In the genomic region with DNA sequence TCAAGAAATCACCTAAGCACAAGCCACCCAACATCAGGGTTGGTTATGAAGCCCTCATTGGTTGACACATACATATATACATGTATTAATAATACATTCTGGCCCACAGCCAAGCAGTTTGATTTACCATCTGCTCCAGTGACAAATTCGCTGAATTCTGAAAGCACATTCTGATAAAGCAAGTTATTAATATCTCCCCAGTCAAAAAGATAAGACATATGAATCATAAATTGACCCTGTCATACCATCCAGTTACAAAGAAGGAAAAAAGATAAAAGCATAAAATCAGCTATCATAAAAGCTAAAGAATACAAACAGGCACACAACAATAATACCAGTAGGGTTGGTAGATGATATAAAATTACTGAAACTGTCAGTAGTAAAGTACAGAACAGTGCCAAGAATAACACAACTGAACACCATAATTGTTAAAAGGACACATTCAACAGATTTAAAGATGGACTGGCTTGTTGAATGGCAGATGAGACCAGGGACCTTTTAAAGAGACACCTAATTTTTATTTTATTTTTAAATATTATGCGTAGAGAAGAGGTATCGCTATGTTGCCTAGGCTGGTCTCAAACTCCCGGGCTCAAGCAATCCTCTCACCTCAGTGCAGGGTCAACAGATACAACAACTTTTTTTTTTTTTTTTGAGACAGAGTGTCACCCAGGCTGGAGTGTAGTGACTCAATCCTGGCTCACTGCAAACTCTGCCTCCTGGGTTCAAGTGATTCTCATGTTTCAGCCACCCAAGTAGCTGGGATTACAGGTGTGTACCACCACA, we compare ENCODE assay signal across 8 cellular contexts. TPM values are rescaled to one million over a fixed set of nuclear protein-coding genes. Genes with fewer than 3 reads are reported as not detected.
DNase-seq lines count a peak whose midpoint lies in the region; ATAC-seq and TF ChIP-seq lines count a peak whose summit lies in the region.

No MANE protein-coding gene starts in this region.

- peak; percentile 78 for DNase-seq in BE2C
- peak; percentile 3 for DNase-seq in HCT116 (ENCODE audit: low read depth, low spot score)
- peak; percentile 40 for DNase-seq in SK-N-SH
- DNase-seq in fibroblast of the conjunctiva (ENCODE audit: low read depth): peak; percentile 0
- no peak for DNase-seq in NCI-H2196 (lab: John Stamatoyannopoulos, UW; ENCODE audit: unreplicated experiment)
- DNase-seq in posterior cingulate gyrus: no peak
- no peak for DNase-seq in mesenteric fat pad (ENCODE audit: low spot score)
- no peak for DNase-seq in 8988T

- H3F3A ChIP-seq in SK-N-SH (replicated peaks; ENCODE audit: insufficient read depth): peaks cover 44% of the 10 kb centered on the region

- H3K9me2 ChIP-seq in HCT116 (ENCODE audit: insufficient read depth) (no peaks in the 10 kb centered on the region), SK-N-SH (no peaks in the 10 kb centered on the region)

- H3K27me3 ChIP-seq in BE2C (no peaks in the 10 kb centered on the region), HCT116 (ENCODE audit: insufficient read depth, low read length) (no peaks in the 10 kb centered on the region), SK-N-SH (ENCODE audit: insufficient read depth) (no peaks in the 10 kb centered on the region)

- peak; percentile 53; the same call in 1 of the 2 replicates for ATAC-seq in HCT116

- intact Hi-C loops in HCT116 (cut with micrococcal nuclease): no loop called here
- intact Hi-C loops in posterior cingulate gyrus (cut with DNase I): no loop called here

- RAD21 ChIA-PET in HCT116 (lab: Charles Lee; ENCODE audit: low non-redundant PET in 1 of 2, low total read pairs in 2 of 2, uncharacterized antibody in 2 of 2, unreplicated experiment in 2 of 2): no interaction called here

- BruUV-seq in HCT116 (replicated peaks; lab: Mats Ljungman, UMichigan): no TSS peak

- CTCF ChIA-PET in HCT116 (lab: Charles Lee): no interaction called here
- CTCF ChIA-PET in SK-N-SH (lab: Yijun Ruan, JAX): interaction anchor here (0.7 kb wide), 1 partner anchor 11 kb away, joined by 4 read pairs; no protein-coding TSS in a partner anchor

- H3K9ac ChIP-seq in HCT116 (ENCODE audit: low read length) (no peak overlapping the region), SK-N-SH (no peak overlapping the region)

- no peaks in the 10 kb centered on the region for H3K9me3 ChIP-seq in BE2C
- no peaks in the 10 kb centered on the region for H3K9me3 ChIP-seq in HCT116 (ENCODE audit: control insufficient read depth in 1 of 2, insufficient read depth in 1 of 2, low read depth in 1 of 2, low read length in 2 of 2)
- H3K9me3 ChIP-seq in SK-N-SH: peaks cover 4% of the 10 kb centered on the region; the same call in 1 of the 2 replicates

- H3K79me2 ChIP-seq in HCT116 (ENCODE audit: insufficient read depth, low read length) (peaks cover 62% of the 10 kb centered on the region), SK-N-SH (ENCODE audit: insufficient read depth) (peaks cover 93% of the 10 kb centered on the region)

- H2AFZ ChIP-seq in HCT116 (ENCODE audit: low read depth, low read length, poor library complexity, severe bottlenecking) (no peak overlapping the region), SK-N-SH (ENCODE audit: low read depth) (no peak overlapping the region)

- H4K20me1 ChIP-seq in HCT116 (ENCODE audit: insufficient read depth) (peaks cover 8% of the 10 kb centered on the region; the same call in 1 of the 2 replicates), SK-N-SH (ENCODE audit: insufficient read depth) (peaks cover 32% of the 10 kb centered on the region)

- H3K4me3 ChIP-seq in BE2C (ENCODE audit: low read depth, low read length) (no peak overlapping the region), HCT116 (replicated peaks in 1 of 2; ENCODE audit: low read depth in 1 of 2, low read length in 2 of 2) (no peak overlapping the region), SK-N-SH (ENCODE audit: low read depth in 2 of 2, low read length in 1 of 2) (no peak overlapping the region)

- TF ChIP-seq CTCF in BE2C (IDR thresholded peaks at IDR 0.05; ENCODE audit: low read depth, low read length) (no peak), HCT116 (IDR thresholded peaks at IDR 0.05 in 2 of 3, conservative IDR thresholded peaks at IDR 0.05 in 1 of 3; ENCODE audit: borderline replicate concordance in 1 of 3, insufficient read depth in 1 of 3, low read depth in 2 of 3, low read length in 2 of 3) (no peak), SK-N-SH (IDR thresholded peaks at IDR 0.05) (no peak)

- POLR2A ChIA-PET in HCT116 (lab: Charles Lee) (interaction anchor here (1.2 kb wide), 1 partner anchor 10 kb away, joined by 4 read pairs; no protein-coding TSS in a partner anchor), SK-N-SH (lab: Yijun Ruan, JAX) (no interaction called here)

- H3K4me1 ChIP-seq in BE2C (peaks cover 6% of the 10 kb centered on the region), HCT116 (ENCODE audit: control insufficient read depth in 1 of 2, insufficient read depth in 2 of 2, low read length in 2 of 2) (peaks cover 13 to 15% of the 10 kb centered on the region in 2 experiments), SK-N-SH (ENCODE audit: control insufficient read depth in 1 of 2, insufficient read depth in 2 of 2, low read depth in 1 of 2, low read length in 1 of 2) (peaks cover 8 to 19% of the 10 kb centered on the region in 2 experiments; a peak in 3 of 4 replicates)

- H3K27ac ChIP-seq in HCT116 (ENCODE audit: low read depth, low read length): no peak overlapping the region; the same call in 1 of the 2 replicates
- H3K27ac ChIP-seq in SK-N-SH (ENCODE audit: low read depth in 2 of 2, low read length in 1 of 2): peak overlapping the region; percentile 61 to 75

- peak in 1 of 2 experiments; percentile 69; a peak in 1 of 4 replicates for TF ChIP-seq EP300 in SK-N-SH (IDR thresholded peaks at IDR 0.05; ENCODE audit: borderline replicate concordance in 1 of 2, low read depth in 1 of 2, low read length in 1 of 2)

- peaks cover 9% of the 10 kb centered on the region for H3K36me3 ChIP-seq in BE2C
- H3K36me3 ChIP-seq in HCT116 (ENCODE audit: control insufficient read depth in 1 of 2, insufficient read depth in 2 of 2, low read length in 2 of 2): peaks cover 4 to 11% of the 10 kb centered on the region in 2 experiments; a peak in 1 of 4 replicates
- peaks cover 4 to 67% of the 10 kb centered on the region in 2 experiments for H3K36me3 ChIP-seq in SK-N-SH (replicated peaks in 1 of 2; ENCODE audit: control insufficient read depth in 1 of 2, insufficient read depth in 2 of 2, low read length in 1 of 2)

- TF ChIP-seq POLR2A in HCT116 (IDR thresholded peaks at IDR 0.05; ENCODE audit: borderline replicate concordance, extremely low read depth, insufficient read depth, insufficient read length): no peak

- H3K4me2 ChIP-seq in HCT116 (ENCODE audit: low read length): peak overlapping the region; percentile 46
- H3K4me2 ChIP-seq in SK-N-SH: peak overlapping the region; percentile 46

- TF ChIP-seq RAD21 in HCT116 (IDR thresholded peaks at IDR 0.05; ENCODE audit: low read depth): no peak
- no peak for TF ChIP-seq RAD21 in SK-N-SH (IDR thresholded peaks at IDR 0.05; ENCODE audit: low read length)

- WGBS in SK-N-SH (ENCODE audit: low lambda C conversion rate): 55% methylated on average over 4 of the region's 4 CpGs

TF ChIP-seq in HCT116, 20 proteins besides CTCF, POLR2A, EP300 and RAD21:
- TF ChIP-seq FOSL1 (IDR thresholded peaks at IDR 0.05; ENCODE audit: low read depth) (peak; percentile 21; the same call in 1 of the 2 replicates), EGR1 (IDR thresholded peaks at IDR 0.05; ENCODE audit: low read depth) (no peak), CBX3 (IDR thresholded peaks at IDR 0.05; ENCODE audit: low read depth) (0 out of 2 replicates have a peak, but pooled peaks have one; percentile 12)

TF ChIP-seq in SK-N-SH, 30 proteins besides CTCF, POLR2A, EP300 and RAD21 (continues in another document):
- no peak for TF ChIP-seq RFX5 (IDR thresholded peaks at IDR 0.05; ENCODE audit: low read length)
- TF ChIP-seq, protein P1, sequence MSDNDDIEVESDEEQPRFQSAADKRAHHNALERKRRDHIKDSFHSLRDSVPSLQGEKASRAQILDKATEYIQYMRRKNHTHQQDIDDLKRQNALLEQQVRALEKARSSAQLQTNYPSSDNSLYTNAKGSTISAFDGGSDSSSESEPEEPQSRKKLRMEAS (IDR thresholded peaks at IDR 0.05; ENCODE audit: low read depth): 0 out of 2 replicates have a peak, but pooled peaks have one; percentile 23
- peak; percentile 47; the same call in 1 of the 2 replicates for TF ChIP-seq JUND (IDR thresholded peaks at IDR 0.05)
- TF ChIP-seq CHD2 (IDR thresholded peaks at IDR 0.05; ENCODE audit: low read length, partially characterized antibody): peak; percentile 31
- 0 out of 2 replicates have a peak, but pooled peaks have one; percentile 39 for TF ChIP-seq POLR2AphosphoS5 (IDR thresholded peaks at IDR 0.05; ENCODE audit: low read depth, low read length)
- TF ChIP-seq RXRA (IDR thresholded peaks at IDR 0.05; ENCODE audit: borderline replicate concordance, low read depth): 0 out of 2 replicates have a peak, but pooled peaks have one; percentile 5
- no peak for TF ChIP-seq EZH2phosphoT487 (IDR thresholded peaks at IDR 0.05; ENCODE audit: borderline replicate concordance, low read depth)
- TF ChIP-seq NRF1 (IDR thresholded peaks at IDR 0.05; ENCODE audit: low read depth, low read length): no peak
- TF ChIP-seq YY1 (IDR thresholded peaks at IDR 0.05; ENCODE audit: low read depth): no peak
- TF ChIP-seq, protein P2, sequence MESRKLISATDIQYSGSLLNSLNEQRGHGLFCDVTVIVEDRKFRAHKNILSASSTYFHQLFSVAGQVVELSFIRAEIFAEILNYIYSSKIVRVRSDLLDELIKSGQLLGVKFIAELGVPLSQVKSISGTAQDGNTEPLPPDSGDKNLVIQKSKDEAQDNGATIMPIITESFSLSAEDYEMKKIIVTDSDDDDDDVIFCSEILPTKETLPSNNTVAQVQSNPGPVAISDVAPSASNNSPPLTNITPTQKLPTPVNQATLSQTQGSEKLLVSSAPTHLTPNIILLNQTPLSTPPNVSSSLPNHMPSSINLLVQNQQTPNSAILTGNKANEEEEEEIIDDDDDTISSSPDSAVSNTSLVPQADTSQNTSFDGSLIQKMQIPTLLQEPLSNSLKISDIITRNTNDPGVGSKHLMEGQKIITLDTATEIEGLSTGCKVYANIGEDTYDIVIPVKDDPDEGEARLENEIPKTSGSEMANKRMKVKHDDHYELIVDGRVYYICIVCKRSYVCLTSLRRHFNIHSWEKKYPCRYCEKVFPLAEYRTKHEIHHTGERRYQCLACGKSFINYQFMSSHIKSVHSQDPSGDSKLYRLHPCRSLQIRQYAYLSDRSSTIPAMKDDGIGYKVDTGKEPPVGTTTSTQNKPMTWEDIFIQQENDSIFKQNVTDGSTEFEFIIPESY (IDR thresholded peaks at IDR 0.05; ENCODE audit: borderline replicate concordance, low read depth): no peak
- TF ChIP-seq TCF12 (IDR thresholded peaks at IDR 0.05): peak; percentile 65

RNA-seq across cellular contexts. Expression of a gene that starts 7.7 kb away (rescaled TPM):
- polyA plus RNA-seq in BE2C (2012; ENCODE audit: insufficient read depth, insufficient read length, low read depth): 46.6 TPM
- total RNA-seq in HCT116 (2021; ENCODE audit: unreplicated experiment): 21.1 TPM
- 10.6 and 16.4 TPM in 2 replicates for polyA plus RNA-seq in HCT116 (2012)
- 5.1 and 7.6 TPM in 2 replicates for polyA plus RNA-seq in SK-N-SH (2012; rRNA removed)
- polyA plus RNA-seq in SK-N-SH (2012; cell fraction: cytosol; rRNA removed): 9.7 and 13.2 TPM in 2 replicates
- polyA plus RNA-seq in SK-N-SH (2012; cell fraction: nucleus; rRNA removed): 3.1 and 7.0 TPM in 2 replicates
- 36.5 TPM for total RNA-seq in mesenteric fat pad

Comparison
In these comparisons a context has a peak if more than half of its experiments do, and no peak if none do; other contexts are left out.
1. DNase-seq: peak in BE2C (single experiment), HCT116 (single experiment), SK-N-SH (single experiment) and fibroblast of the conjunctiva (single experiment); none in NCI-H2196 (single experiment), posterior cingulate gyrus (0 of 10), mesenteric fat pad (single experiment) and 8988T (single experiment).